ENCODE assay signal across 3 cellular contexts in the genomic region with DNA sequence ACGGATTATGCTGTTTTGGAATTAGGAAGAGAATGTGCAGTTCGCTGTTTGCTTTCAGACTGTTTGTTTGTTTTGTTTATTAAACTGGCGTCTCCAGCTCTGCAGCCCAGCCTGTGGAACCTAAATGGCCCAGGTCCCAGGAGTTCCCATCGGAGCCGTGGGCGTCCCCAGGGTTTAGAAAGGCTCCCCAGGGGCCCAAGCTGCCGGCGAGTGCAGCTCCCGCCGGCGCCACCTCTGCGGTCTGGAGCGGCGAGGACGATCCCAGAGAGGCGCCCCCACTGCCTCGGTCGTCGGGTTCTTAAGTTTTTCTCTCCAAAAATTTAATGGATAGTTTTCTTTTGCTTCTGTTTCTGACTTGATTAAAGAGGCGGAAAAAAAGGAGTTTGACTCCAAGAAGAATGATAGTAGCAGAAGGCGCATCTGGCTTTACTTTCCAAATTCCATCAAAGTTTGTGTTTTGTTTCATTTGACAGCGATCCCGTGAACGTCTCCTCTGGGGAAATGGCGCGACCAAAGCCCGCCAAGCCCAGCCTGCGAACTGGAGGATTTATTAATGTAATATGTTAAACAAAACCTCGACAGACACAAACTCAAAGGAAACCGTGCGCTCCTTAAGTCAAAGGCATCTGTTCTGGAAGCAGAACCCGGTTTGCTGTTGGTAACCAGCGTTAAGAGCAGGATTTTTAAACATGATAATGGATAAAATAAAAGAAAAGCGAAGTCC.
TF ChIP-seq lines count a peak whose summit lies in the region.

No MANE protein-coding gene starts in this region.

TF ChIP-seq in HCT116, 20 proteins besides CTCF, POLR2A, EP300 and RAD21:
- TF ChIP-seq SP1 (IDR thresholded peaks at IDR 0.05; ENCODE audit: low read depth) (no peak), SRF (IDR thresholded peaks at IDR 0.05; ENCODE audit: low read depth) (no peak), EZH2 (IDR thresholded peaks at IDR 0.05) (no peak), ZNF274 (IDR thresholded peaks at IDR 0.05; ENCODE audit: low read depth, low read length) (no peak)
- TF ChIP-seq, protein P1, sequence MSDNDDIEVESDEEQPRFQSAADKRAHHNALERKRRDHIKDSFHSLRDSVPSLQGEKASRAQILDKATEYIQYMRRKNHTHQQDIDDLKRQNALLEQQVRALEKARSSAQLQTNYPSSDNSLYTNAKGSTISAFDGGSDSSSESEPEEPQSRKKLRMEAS (IDR thresholded peaks at IDR 0.05) = no peak

TF ChIP-seq in PFSK-1, 5 proteins besides CTCF, POLR2A, EP300 and RAD21:
- 0 out of 2 replicates have a peak, but pooled peaks have one; percentile 11 for TF ChIP-seq SIN3A (IDR thresholded peaks at IDR 0.05; ENCODE audit: borderline replicate concordance, insufficient read depth, low read length)
- no peak for TF ChIP-seq FOXP2 (optimal IDR thresholded peaks at IDR 0.05; ENCODE audit: borderline replicate concordance, extremely low read depth, extremely low read length, insufficient read depth)

TF ChIP-seq in H1, 55 proteins besides CTCF, POLR2A, EP300 and RAD21:
- peak; percentile 61 for TF ChIP-seq RNF2 (IDR thresholded peaks at IDR 0.05; ENCODE audit: borderline replicate concordance, low read depth, low read length, missing control alignments, poor library complexity, severe bottlenecking)
- 0 out of 2 replicates have a peak, but pooled peaks have one; percentile 29 for TF ChIP-seq EGR1 (IDR thresholded peaks at IDR 0.05; ENCODE audit: borderline replicate concordance, low read depth, low read length)
- TF ChIP-seq FOSL1 (IDR thresholded peaks at IDR 0.05; ENCODE audit: insufficient read depth, low read depth, low read length) = no peak
- TF ChIP-seq RXRA (IDR thresholded peaks at IDR 0.05; ENCODE audit: insufficient read depth, low read depth, low read length) = no peak
- TF ChIP-seq, protein P1 (IDR thresholded peaks at IDR 0.05) = no peak
- no peak for TF ChIP-seq SP2 (IDR thresholded peaks at IDR 0.05; ENCODE audit: low read length)
- TF ChIP-seq SIRT6 (IDR thresholded peaks at IDR 0.05; ENCODE audit: low read length) = no peak
- no peak for TF ChIP-seq TCF12 (IDR thresholded peaks at IDR 0.05; ENCODE audit: low read depth, low read length)
- TF ChIP-seq TBP (IDR thresholded peaks at IDR 0.05; ENCODE audit: low read depth, low read length) = no peak
- TF ChIP-seq, protein P2, sequence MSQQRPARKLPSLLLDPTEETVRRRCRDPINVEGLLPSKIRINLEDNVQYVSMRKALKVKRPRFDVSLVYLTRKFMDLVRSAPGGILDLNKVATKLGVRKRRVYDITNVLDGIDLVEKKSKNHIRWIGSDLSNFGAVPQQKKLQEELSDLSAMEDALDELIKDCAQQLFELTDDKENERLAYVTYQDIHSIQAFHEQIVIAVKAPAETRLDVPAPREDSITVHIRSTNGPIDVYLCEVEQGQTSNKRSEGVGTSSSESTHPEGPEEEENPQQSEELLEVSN (IDR thresholded peaks at IDR 0.05) = no peak
- TF ChIP-seq EZH2 (IDR thresholded peaks at IDR 0.05; ENCODE audit: low read depth, low read length, severe bottlenecking) = peak; percentile 56
- no peak for TF ChIP-seq SP4 (IDR thresholded peaks at IDR 0.05; ENCODE audit: low read length)
- TF ChIP-seq SUZ12 (IDR thresholded peaks at IDR 0.05; ENCODE audit: low read length) = peak; percentile 71; the same call in 1 of the 2 replicates
TF ChIP-seq in H1: peak in this region for 4.
